ENCODE assay signal across 1 cellular context in the genomic region with DNA sequence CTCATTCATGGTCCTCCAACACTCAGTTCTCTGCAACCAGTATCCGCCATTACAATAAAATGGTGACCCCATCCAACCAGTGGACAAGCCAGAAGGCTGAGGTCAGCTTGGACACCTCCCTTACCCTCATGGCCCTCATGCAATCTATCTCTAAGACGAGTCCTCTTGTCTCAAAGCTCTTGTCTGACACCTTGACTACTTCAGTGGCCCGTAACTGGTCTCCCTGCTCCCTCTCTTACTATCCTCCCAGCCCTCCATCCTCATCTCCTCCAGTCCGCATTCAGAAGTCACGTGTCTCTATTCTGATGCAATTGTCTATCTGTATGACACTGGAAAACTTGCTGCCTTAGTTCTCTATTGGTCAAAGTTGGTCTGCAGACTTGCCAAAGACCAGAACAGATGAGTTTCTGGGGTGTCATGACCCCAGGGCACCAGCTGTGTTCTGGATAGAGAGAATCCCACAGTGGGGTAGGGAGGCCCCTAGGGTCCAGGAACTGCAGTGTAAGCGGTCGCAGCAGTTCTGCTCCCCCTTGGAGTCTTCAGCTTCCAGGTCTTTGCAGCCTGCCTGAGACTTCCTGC.
A peak's percentile ranks its signal among the peaks of the same experiment; 100 is the strongest.
TF ChIP-seq lines count a peak whose summit lies in the region.

No MANE protein-coding gene starts in this region.

TF ChIP-seq in K562, 482 proteins besides CTCF, POLR2A, EP300 and RAD21 (continued from another document and continues in another):
- TF ChIP-seq, protein P1, sequence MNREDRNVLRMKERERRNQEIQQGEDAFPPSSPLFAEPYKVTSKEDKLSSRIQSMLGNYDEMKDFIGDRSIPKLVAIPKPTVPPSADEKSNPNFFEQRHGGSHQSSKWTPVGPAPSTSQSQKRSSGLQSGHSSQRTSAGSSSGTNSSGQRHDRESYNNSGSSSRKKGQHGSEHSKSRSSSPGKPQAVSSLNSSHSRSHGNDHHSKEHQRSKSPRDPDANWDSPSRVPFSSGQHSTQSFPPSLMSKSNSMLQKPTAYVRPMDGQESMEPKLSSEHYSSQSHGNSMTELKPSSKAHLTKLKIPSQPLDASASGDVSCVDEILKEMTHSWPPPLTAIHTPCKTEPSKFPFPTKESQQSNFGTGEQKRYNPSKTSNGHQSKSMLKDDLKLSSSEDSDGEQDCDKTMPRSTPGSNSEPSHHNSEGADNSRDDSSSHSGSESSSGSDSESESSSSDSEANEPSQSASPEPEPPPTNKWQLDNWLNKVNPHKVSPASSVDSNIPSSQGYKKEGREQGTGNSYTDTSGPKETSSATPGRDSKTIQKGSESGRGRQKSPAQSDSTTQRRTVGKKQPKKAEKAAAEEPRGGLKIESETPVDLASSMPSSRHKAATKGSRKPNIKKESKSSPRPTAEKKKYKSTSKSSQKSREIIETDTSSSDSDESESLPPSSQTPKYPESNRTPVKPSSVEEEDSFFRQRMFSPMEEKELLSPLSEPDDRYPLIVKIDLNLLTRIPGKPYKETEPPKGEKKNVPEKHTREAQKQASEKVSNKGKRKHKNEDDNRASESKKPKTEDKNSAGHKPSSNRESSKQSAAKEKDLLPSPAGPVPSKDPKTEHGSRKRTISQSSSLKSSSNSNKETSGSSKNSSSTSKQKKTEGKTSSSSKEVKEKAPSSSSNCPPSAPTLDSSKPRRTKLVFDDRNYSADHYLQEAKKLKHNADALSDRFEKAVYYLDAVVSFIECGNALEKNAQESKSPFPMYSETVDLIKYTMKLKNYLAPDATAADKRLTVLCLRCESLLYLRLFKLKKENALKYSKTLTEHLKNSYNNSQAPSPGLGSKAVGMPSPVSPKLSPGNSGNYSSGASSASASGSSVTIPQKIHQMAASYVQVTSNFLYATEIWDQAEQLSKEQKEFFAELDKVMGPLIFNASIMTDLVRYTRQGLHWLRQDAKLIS (CRISPR knock-in tag; IDR thresholded peaks at IDR 0.05) = no peak
- TF ChIP-seq, protein P2, sequence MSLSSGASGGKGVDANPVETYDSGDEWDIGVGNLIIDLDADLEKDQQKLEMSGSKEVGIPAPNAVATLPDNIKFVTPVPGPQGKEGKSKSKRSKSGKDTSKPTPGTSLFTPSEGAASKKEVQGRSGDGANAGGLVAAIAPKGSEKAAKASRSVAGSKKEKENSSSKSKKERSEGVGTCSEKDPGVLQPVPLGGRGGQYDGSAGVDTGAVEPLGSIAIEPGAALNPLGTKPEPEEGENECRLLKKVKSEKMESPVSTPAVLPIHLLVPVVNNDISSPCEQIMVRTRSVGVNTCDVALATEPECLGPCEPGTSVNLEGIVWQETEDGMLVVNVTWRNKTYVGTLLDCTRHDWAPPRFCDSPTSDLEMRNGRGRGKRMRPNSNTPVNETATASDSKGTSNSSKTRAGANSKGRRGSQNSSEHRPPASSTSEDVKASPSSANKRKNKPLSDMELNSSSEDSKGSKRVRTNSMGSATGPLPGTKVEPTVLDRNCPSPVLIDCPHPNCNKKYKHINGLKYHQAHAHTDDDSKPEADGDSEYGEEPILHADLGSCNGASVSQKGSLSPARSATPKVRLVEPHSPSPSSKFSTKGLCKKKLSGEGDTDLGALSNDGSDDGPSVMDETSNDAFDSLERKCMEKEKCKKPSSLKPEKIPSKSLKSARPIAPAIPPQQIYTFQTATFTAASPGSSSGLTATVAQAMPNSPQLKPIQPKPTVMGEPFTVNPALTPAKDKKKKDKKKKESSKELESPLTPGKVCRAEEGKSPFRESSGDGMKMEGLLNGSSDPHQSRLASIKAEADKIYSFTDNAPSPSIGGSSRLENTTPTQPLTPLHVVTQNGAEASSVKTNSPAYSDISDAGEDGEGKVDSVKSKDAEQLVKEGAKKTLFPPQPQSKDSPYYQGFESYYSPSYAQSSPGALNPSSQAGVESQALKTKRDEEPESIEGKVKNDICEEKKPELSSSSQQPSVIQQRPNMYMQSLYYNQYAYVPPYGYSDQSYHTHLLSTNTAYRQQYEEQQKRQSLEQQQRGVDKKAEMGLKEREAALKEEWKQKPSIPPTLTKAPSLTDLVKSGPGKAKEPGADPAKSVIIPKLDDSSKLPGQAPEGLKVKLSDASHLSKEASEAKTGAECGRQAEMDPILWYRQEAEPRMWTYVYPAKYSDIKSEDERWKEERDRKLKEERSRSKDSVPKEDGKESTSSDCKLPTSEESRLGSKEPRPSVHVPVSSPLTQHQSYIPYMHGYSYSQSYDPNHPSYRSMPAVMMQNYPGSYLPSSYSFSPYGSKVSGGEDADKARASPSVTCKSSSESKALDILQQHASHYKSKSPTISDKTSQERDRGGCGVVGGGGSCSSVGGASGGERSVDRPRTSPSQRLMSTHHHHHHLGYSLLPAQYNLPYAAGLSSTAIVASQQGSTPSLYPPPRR (CRISPR knock-in tag; IDR thresholded peaks at IDR 0.05; ENCODE audit: borderline replicate concordance) = no peak
- TF ChIP-seq NCOA4 (IDR thresholded peaks at IDR 0.05; ENCODE audit: partially characterized antibody) = no peak
- TF ChIP-seq RNF2 (IDR thresholded peaks at IDR 0.05) = 0 out of 2 replicates have a peak, but pooled peaks have one; percentile 31
- no peak for TF ChIP-seq KDM2B (CRISPR knock-in tag; IDR thresholded peaks at IDR 0.05)
- TF ChIP-seq ZBTB33 (CRISPR knock-in tag; IDR thresholded peaks at IDR 0.05) = no peak
- TF ChIP-seq HDAC3 (IDR thresholded peaks at IDR 0.05; ENCODE audit: borderline replicate concordance, partially characterized antibody) = no peak
- TF ChIP-seq, protein P3, sequence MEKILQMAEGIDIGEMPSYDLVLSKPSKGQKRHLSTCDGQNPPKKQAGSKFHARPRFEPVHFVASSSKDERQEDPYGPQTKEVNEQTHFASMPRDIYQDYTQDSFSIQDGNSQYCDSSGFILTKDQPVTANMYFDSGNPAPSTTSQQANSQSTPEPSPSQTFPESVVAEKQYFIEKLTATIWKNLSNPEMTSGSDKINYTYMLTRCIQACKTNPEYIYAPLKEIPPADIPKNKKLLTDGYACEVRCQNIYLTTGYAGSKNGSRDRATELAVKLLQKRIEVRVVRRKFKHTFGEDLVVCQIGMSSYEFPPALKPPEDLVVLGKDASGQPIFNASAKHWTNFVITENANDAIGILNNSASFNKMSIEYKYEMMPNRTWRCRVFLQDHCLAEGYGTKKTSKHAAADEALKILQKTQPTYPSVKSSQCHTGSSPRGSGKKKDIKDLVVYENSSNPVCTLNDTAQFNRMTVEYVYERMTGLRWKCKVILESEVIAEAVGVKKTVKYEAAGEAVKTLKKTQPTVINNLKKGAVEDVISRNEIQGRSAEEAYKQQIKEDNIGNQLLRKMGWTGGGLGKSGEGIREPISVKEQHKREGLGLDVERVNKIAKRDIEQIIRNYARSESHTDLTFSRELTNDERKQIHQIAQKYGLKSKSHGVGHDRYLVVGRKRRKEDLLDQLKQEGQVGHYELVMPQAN (IDR thresholded peaks at IDR 0.05; ENCODE audit: borderline replicate concordance) = no peak
- TF ChIP-seq ZNF239 (CRISPR knock-in tag; IDR thresholded peaks at IDR 0.05) = no peak; the same call in 1 of the 2 replicates
- no peak for TF ChIP-seq NFXL1 (CRISPR knock-in tag; IDR thresholded peaks at IDR 0.05)
- TF ChIP-seq ZNF431 (CRISPR knock-in tag; IDR thresholded peaks at IDR 0.05) = no peak
- TF ChIP-seq, protein P4, sequence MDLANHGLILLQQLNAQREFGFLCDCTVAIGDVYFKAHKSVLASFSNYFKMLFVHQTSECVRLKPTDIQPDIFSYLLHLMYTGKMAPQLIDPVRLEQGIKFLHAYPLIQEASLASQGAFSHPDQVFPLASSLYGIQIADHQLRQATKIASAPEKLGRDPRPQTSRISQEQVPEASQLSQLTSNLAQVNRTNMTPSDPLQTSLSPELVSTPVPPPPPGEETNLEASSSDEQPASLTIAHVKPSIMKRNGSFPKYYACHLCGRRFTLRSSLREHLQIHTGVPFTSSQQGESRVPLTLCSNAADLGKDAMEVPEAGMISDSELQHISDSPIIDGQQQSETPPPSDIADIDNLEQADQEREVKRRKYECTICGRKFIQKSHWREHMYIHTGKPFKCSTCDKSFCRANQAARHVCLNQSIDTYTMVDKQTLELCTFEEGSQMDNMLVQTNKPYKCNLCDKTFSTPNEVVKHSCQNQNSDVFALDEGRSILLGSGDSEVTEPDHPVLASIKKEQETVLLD (IDR thresholded peaks at IDR 0.05) = no peak
- TF ChIP-seq ZKSCAN3 (CRISPR knock-in tag; IDR thresholded peaks at IDR 0.05) = no peak
- TF ChIP-seq ZFP1 (CRISPR knock-in tag; IDR thresholded peaks at IDR 0.05) = no peak
- no peak for TF ChIP-seq HNRNPH1 (optimal IDR thresholded peaks at IDR 0.05; ENCODE audit: low read depth, low read length)
- TF ChIP-seq, protein P5, sequence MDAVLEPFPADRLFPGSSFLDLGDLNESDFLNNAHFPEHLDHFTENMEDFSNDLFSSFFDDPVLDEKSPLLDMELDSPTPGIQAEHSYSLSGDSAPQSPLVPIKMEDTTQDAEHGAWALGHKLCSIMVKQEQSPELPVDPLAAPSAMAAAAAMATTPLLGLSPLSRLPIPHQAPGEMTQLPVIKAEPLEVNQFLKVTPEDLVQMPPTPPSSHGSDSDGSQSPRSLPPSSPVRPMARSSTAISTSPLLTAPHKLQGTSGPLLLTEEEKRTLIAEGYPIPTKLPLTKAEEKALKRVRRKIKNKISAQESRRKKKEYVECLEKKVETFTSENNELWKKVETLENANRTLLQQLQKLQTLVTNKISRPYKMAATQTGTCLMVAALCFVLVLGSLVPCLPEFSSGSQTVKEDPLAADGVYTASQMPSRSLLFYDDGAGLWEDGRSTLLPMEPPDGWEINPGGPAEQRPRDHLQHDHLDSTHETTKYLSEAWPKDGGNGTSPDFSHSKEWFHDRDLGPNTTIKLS (IDR thresholded peaks at IDR 0.05; ENCODE audit: borderline replicate concordance, low read depth) = peak; percentile 23; the same call in 1 of the 2 replicates
- TF ChIP-seq GATAD2A (IDR thresholded peaks at IDR 0.05) = no peak
- TF ChIP-seq MITF (IDR thresholded peaks at IDR 0.05) = no peak
- TF ChIP-seq SRF (CRISPR knock-in tag; IDR thresholded peaks at IDR 0.05) = no peak
- no peak for TF ChIP-seq ZNF324 (CRISPR knock-in tag; IDR thresholded peaks at IDR 0.05)
- TF ChIP-seq ZNF146 (CRISPR knock-in tag; IDR thresholded peaks at IDR 0.05; ENCODE audit: unreplicated experiment) = no peak
- TF ChIP-seq RFX7 (CRISPR knock-in tag; IDR thresholded peaks at IDR 0.05) = no peak
- peak; percentile 94 for TF ChIP-seq ATF4 (CRISPR knock-in tag; IDR thresholded peaks at IDR 0.05)
- TF ChIP-seq E2F6 (IDR thresholded peaks at IDR 0.05; ENCODE audit: borderline replicate concordance in 1 of 2, extremely low read depth in 1 of 2, insufficient read depth in 1 of 2, insufficient read length in 1 of 2, low read depth in 1 of 2, low read length in 1 of 2, poor library complexity in 1 of 2, severe bottlenecking in 1 of 2) = no peak
- TF ChIP-seq GTF2F1 (IDR thresholded peaks at IDR 0.05; ENCODE audit: low read depth, low read length) = no peak
- TF ChIP-seq EP400 (IDR thresholded peaks at IDR 0.05) = peak; percentile 95
- TF ChIP-seq CHAMP1 (IDR thresholded peaks at IDR 0.05) = no peak
- TF ChIP-seq IFI16 (CRISPR knock-in tag; IDR thresholded peaks at IDR 0.05) = no peak
- 0 out of 2 replicates have a peak, but pooled peaks have one; percentile 30 for TF ChIP-seq DPF2 (IDR thresholded peaks at IDR 0.05)
- TF ChIP-seq FOXK2 (conservative IDR thresholded peaks at IDR 0.05 in 1 of 2, IDR thresholded peaks at IDR 0.05 in 1 of 2; ENCODE audit: low read depth in 2 of 2) = 0 out of 4 replicates have a peak, but pooled peaks of 1 of the 2 experiments have one; percentile 27
- TF ChIP-seq ZNF830 (CRISPR knock-in tag; IDR thresholded peaks at IDR 0.05) = no peak
- TF ChIP-seq ZFPM2 (CRISPR knock-in tag; IDR thresholded peaks at IDR 0.05) = no peak
